ENCODE assay signal across 8 cellular contexts in genomic region chr12:57809425-57809824, GRCh38.
"Had no signal": no experiment of that assay in that cellular context is flagged by ENCODE, and none has a peak within 500 bp of the region (broad histone marks: within the 10 kb centered on the region; RNA-seq: fewer than 3 reads in every experiment).

No MANE protein-coding gene starts in this region.

- H3K9me3 Mint-ChIP-seq: GM23338, H9 had no signal

- H3K4me3 ChIP-seq: GM23338, K562 had no signal

- ATAC-seq: GM23338, K562 had no signal

- FAIRE-seq: H1, H54, HTR-8/SVneo, K562 had no signal

- H2AFZ ChIP-seq: GM23338 had no signal

- H3K27ac Mint-ChIP-seq: GM23338, H9 had no signal

- H3K4me2 ChIP-seq: GM23338 had no signal

- DNase-seq: H9, HCEC 1CT, IMR-90 had no signal

- H3K4me3 Mint-ChIP-seq: GM23338, H9 had no signal
